ENCODE assay signal across 9 cellular contexts in the genomic region with DNA sequence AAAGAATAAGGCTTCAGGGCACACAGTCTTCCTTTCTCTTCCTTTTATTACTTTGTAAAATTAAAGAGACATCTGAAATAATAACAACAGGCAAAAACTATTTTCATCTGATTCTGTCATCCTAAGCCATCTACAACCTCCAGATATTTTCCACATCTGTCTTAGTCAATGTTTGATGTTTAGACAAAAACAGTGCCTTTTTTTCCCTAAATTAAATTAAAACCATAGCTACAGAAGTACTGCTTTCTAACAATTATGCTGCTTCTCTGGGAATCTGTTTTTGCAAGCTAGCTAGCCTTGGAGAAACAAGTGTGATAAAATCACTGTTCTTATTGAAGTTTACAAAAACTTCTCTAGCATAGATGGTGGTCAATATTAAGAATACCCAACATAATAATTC.
"Had no signal": no experiment of that assay in that cellular context is flagged by ENCODE, and none has a peak within 500 bp of the region (broad histone marks: within the 10 kb centered on the region; RNA-seq: fewer than 3 reads in every experiment).

No MANE protein-coding gene starts in this region.

- H3K4me1 Mint-ChIP-seq: IgD-negative memory B cell had no signal

- H3K4me1 ChIP-seq: HAP-1 had no signal

- H3K9me3 ChIP-seq: HAP-1 had no signal

- DNase-seq: GOT3, H7, HFFc6, KBM-7 had no signal

- H3K9me3 Mint-ChIP-seq: HFFc6, IgD-negative memory B cell had no signal

- H3K27ac ChIP-seq: HL-60 had no signal

- H3K4me3 ChIP-seq: HAP-1 had no signal

- H3K4me3 Mint-ChIP-seq: HFFc6, IgD-negative memory B cell had no signal

- H3K27me3 Mint-ChIP-seq: IgD-negative memory B cell had no signal

- FAIRE-seq: HepG2 had no signal

- H3K27ac Mint-ChIP-seq: HFFc6, IgD-negative memory B cell had no signal

- H3K36me3 Mint-ChIP-seq: IgD-negative memory B cell had no signal

- H3K36me3 ChIP-seq: HAP-1 had no signal

- ATAC-seq: HCT116, HepG2 had no signal
